In genomic region chr1:38992450-38993111, GRCh38 we compare ENCODE assay signal across 8 cellular contexts. TPM values are rescaled to one million over a fixed set of nuclear protein-coding genes. Genes with fewer than 3 reads are reported as not detected.
DNase-seq lines count a peak whose midpoint lies in the region; ATAC-seq and TF ChIP-seq lines count a peak whose summit lies in the region.

No MANE protein-coding gene starts in this region.

- H3K4me1 ChIP-seq in tibial artery: peaks cover 0 to 42% (median 26%) of the 10 kb centered on the region in 4 donors

- peaks cover 53% of the 10 kb centered on the region for H3K4me1 Mint-ChIP-seq in activated CD8-positive, alpha-beta memory T cell treated with anti-CD3 and anti-CD28 coated beads, Interleukin-2, amount 10 ng/mL, durations not matched to agents 7 days and 5 days
- peaks cover 48% of the 10 kb centered on the region for H3K4me1 Mint-ChIP-seq in activated T-helper 1 cell treated with anti-CD3 and anti-CD28 coated beads, Interleukin-12 subunit alpha, Interleukin-12 subunit beta, Interleukin-2, Interleukin-4 antibody, amounts not matched to agents 30 ng/mL and 10 ng/mL and 1 ng/mL, durations not matched to agents 14 hours and 24 hours and 36 hours (ENCODE audit: low read depth)

- no peaks in the 10 kb centered on the region for H3K9me3 ChIP-seq in tibial artery

- TF ChIP-seq CTCF in kidney epithelial cell (IDR thresholded peaks at IDR 0.05; ENCODE audit: insufficient read depth, low read length, poor library complexity, severe bottlenecking) (no peak), tibial artery (IDR thresholded peaks at IDR 0.05) (no peak), omental fat pad (IDR thresholded peaks at IDR 0.05) (no peak)

- H3K36me3 Mint-ChIP-seq in activated CD8-positive, alpha-beta memory T cell treated with anti-CD3 and anti-CD28 coated beads, Interleukin-2, amount 10 ng/mL, durations not matched to agents 7 days and 5 days: peaks cover 23% of the 10 kb centered on the region
- peaks cover 33% of the 10 kb centered on the region for H3K36me3 Mint-ChIP-seq in activated T-helper 1 cell treated with anti-CD3 and anti-CD28 coated beads, Interleukin-12 subunit alpha, Interleukin-12 subunit beta, Interleukin-2, Interleukin-4 antibody, amounts not matched to agents 30 ng/mL and 10 ng/mL and 1 ng/mL, durations not matched to agents 14 hours and 24 hours and 36 hours (ENCODE audit: low read depth)

- H3K27me3 ChIP-seq in kidney epithelial cell (ENCODE audit: control insufficient read depth, insufficient read depth, low read length) (no peaks in the 10 kb centered on the region), tibial artery (no peaks in the 10 kb centered on the region)

- intact Hi-C loops in activated T-helper 1 cell treated with anti-CD3 and anti-CD28 coated beads, Interleukin-12 subunit alpha, Interleukin-12 subunit beta, Interleukin-2, Interleukin-4 antibody, amounts not matched to agents 30 ng/mL and 10 ng/mL and 1 ng/mL, durations not matched to agents 14 hours and 24 hours and 36 hours (cut with micrococcal nuclease): loop anchor here (1.0 to 5.0 kb wide), 2 partner anchors 34 to 200 kb away; partner anchors contain the start of gene NDUFS5
- intact Hi-C loops in tibial artery (cut with DNase I; ENCODE audit: low total_unique reads): loop anchor here (5.0 kb wide), 1 partner anchor 130 kb away; no protein-coding TSS in a partner anchor

- no peaks in the 10 kb centered on the region for H3K27me3 Mint-ChIP-seq in activated CD8-positive, alpha-beta memory T cell treated with anti-CD3 and anti-CD28 coated beads, Interleukin-2, amount 10 ng/mL, durations not matched to agents 7 days and 5 days
- no peaks in the 10 kb centered on the region for H3K27me3 Mint-ChIP-seq in activated T-helper 1 cell treated with anti-CD3 and anti-CD28 coated beads, Interleukin-12 subunit alpha, Interleukin-12 subunit beta, Interleukin-2, Interleukin-4 antibody, amounts not matched to agents 30 ng/mL and 10 ng/mL and 1 ng/mL, durations not matched to agents 14 hours and 24 hours and 36 hours (ENCODE audit: insufficient read depth)

- H3K4me3 ChIP-seq in kidney epithelial cell (ENCODE audit: low read depth, low read length): peak overlapping the region; percentile 94
- peak overlapping the region; percentile 99 to 100 for H3K4me3 ChIP-seq in tibial artery

- H3K36me3 ChIP-seq in kidney epithelial cell (ENCODE audit: control insufficient read depth, insufficient read depth, low read length) (no peaks in the 10 kb centered on the region), tibial artery (peaks cover 0 to 11% (median 0%) of the 10 kb centered on the region in 3 donors)

- ATAC-seq in activated CD8-positive, alpha-beta memory T cell treated with anti-CD3 and anti-CD28 coated beads, Interleukin-2, amount 10 ng/mL, durations not matched to agents 7 days and 5 days: no peak
- ATAC-seq in omental fat pad (ENCODE audit: low FRiP score): no peak

- no peaks in the 10 kb centered on the region for H3K9me3 Mint-ChIP-seq in activated CD8-positive, alpha-beta memory T cell treated with anti-CD3 and anti-CD28 coated beads, Interleukin-2, amount 10 ng/mL, durations not matched to agents 7 days and 5 days (ENCODE audit: low read depth)
- H3K9me3 Mint-ChIP-seq in activated T-helper 1 cell treated with anti-CD3 and anti-CD28 coated beads, Interleukin-12 subunit alpha, Interleukin-12 subunit beta, Interleukin-2, Interleukin-4 antibody, amounts not matched to agents 30 ng/mL and 10 ng/mL and 1 ng/mL, durations not matched to agents 14 hours and 24 hours and 36 hours: no peaks in the 10 kb centered on the region

- H3K27ac ChIP-seq in tibial artery: peak overlapping the region; percentile 87 to 93

- H3K4me3 Mint-ChIP-seq in activated CD8-positive, alpha-beta memory T cell treated with anti-CD3 and anti-CD28 coated beads, Interleukin-2, amount 10 ng/mL, durations not matched to agents 7 days and 5 days: peak overlapping the region; percentile 78
- H3K4me3 Mint-ChIP-seq in activated T-helper 1 cell treated with anti-CD3 and anti-CD28 coated beads, Interleukin-12 subunit alpha, Interleukin-12 subunit beta, Interleukin-2, Interleukin-4 antibody, amounts not matched to agents 30 ng/mL and 10 ng/mL and 1 ng/mL, durations not matched to agents 14 hours and 24 hours and 36 hours: peak overlapping the region; percentile 90

- no peak for DNase-seq in activated CD8-positive, alpha-beta memory T cell treated with anti-CD3 and anti-CD28 coated beads, Interleukin-2, amount 10 ng/mL, durations not matched to agents 7 days and 5 days
- no peak for DNase-seq in activated CD8-positive, alpha-beta memory T cell treated with anti-CD3 and anti-CD28 coated beads, Interleukin-2, amount 50 U/mL, for 4 hours
- no peak for DNase-seq in activated T-helper 1 cell treated with anti-CD3 and anti-CD28 coated beads, Interleukin-12 subunit alpha, Interleukin-12 subunit beta, Interleukin-2, Interleukin-4 antibody, amounts not matched to agents 30 ng/mL and 10 ng/mL and 1 ng/mL, durations not matched to agents 14 hours and 24 hours and 36 hours (ENCODE audit: low spot score)
- DNase-seq in kidney epithelial cell (ENCODE audit: low read depth): no peak
- DNase-seq in tibial artery: no peak
- no peak for DNase-seq in NCI-H82 treated with DMSO at 0.1 percent for 48 hours (lab: John Stamatoyannopoulos, UW; ENCODE audit: unreplicated experiment)
- DNase-seq in omental fat pad (ENCODE audit: low spot score): no peak
- DNase-seq in UCSD-AML1 (lab: John Stamatoyannopoulos, UW; ENCODE audit: unreplicated experiment): no peak

- CTCF ChIA-PET in activated CD8-positive, alpha-beta memory T cell treated with anti-CD3 and anti-CD28 coated beads, Interleukin-2, amount 10 ng/mL, durations not matched to agents 7 days and 5 days (lab: Charles Lee): interaction anchor here (1.2 kb wide), 1 partner anchor 34 kb away, joined by 5 read pairs; the partner anchor contains the start of gene NDUFS5

- peak overlapping the region; percentile 65 for H3K27ac Mint-ChIP-seq in activated CD8-positive, alpha-beta memory T cell treated with anti-CD3 and anti-CD28 coated beads, Interleukin-2, amount 10 ng/mL, durations not matched to agents 7 days and 5 days
- H3K27ac Mint-ChIP-seq in activated T-helper 1 cell treated with anti-CD3 and anti-CD28 coated beads, Interleukin-12 subunit alpha, Interleukin-12 subunit beta, Interleukin-2, Interleukin-4 antibody, amounts not matched to agents 30 ng/mL and 10 ng/mL and 1 ng/mL, durations not matched to agents 14 hours and 24 hours and 36 hours: peak overlapping the region; percentile 56

RNA-seq across cellular contexts. Expression of gene AKIRIN1, which starts 1.5 kb away (rescaled TPM):
- 10 to 100 TPM; 47.0 to 59.1 TPM for total RNA-seq in activated CD8-positive, alpha-beta memory T cell treated with anti-CD3 and anti-CD28 coated beads, Interleukin-2, amount 10 ng/mL, durations not matched to agents 7 days and 5 days
- total RNA-seq in activated T-helper 1 cell treated with anti-CD3 and anti-CD28 coated beads, Interleukin-12 subunit alpha, Interleukin-12 subunit beta, Interleukin-2, Interleukin-4 antibody, amounts not matched to agents 30 ng/mL and 10 ng/mL and 1 ng/mL, durations not matched to agents 14 hours and 24 hours and 36 hours: 78.1 and 78.5 TPM in 2 replicates
- 62.2 and 65.2 TPM in 2 replicates for total RNA-seq in kidney epithelial cell
- total RNA-seq in omental fat pad: 10 to 100 TPM; 31.1 to 56.6 (median 46.7) TPM

RNA-seq across cellular contexts. Expression of gene NDUFS5, which starts 33.6 kb away (rescaled TPM):
- 100 to 1,000 TPM; 122 to 142 TPM for total RNA-seq in activated CD8-positive, alpha-beta memory T cell treated with anti-CD3 and anti-CD28 coated beads, Interleukin-2, amount 10 ng/mL, durations not matched to agents 7 days and 5 days
- total RNA-seq in activated T-helper 1 cell treated with anti-CD3 and anti-CD28 coated beads, Interleukin-12 subunit alpha, Interleukin-12 subunit beta, Interleukin-2, Interleukin-4 antibody, amounts not matched to agents 30 ng/mL and 10 ng/mL and 1 ng/mL, durations not matched to agents 14 hours and 24 hours and 36 hours: 143 and 150 TPM in 2 replicates
- total RNA-seq in kidney epithelial cell (318 and 403 TPM in 2 replicates), omental fat pad (100 to 1,000 TPM; 304 to 609 (median 443) TPM)

RNA-seq across cellular contexts. Expression of gene RHBDL2, which starts 51.0 kb away (rescaled TPM):
- not detected for total RNA-seq in activated CD8-positive, alpha-beta memory T cell treated with anti-CD3 and anti-CD28 coated beads, Interleukin-2, amount 10 ng/mL, durations not matched to agents 7 days and 5 days
- total RNA-seq in activated T-helper 1 cell treated with anti-CD3 and anti-CD28 coated beads, Interleukin-12 subunit alpha, Interleukin-12 subunit beta, Interleukin-2, Interleukin-4 antibody, amounts not matched to agents 30 ng/mL and 10 ng/mL and 1 ng/mL, durations not matched to agents 14 hours and 24 hours and 36 hours: not detected in 2 replicates
- total RNA-seq in kidney epithelial cell (not detected in 2 replicates), omental fat pad (1 to 10 TPM in 1 of 4 donors, under 1 TPM in 3; 0.38 to 1.6 (median 0.61) TPM)
